Comparison of ENCODE assay signal across 29 cellular contexts in genomic region chr3:28765194-28765593, GRCh38.
"Had no signal": no experiment of that assay in that cellular context is flagged by ENCODE, and none has a peak within 500 bp of the region (broad histone marks: within the 10 kb centered on the region; RNA-seq: fewer than 3 reads in every experiment).

No MANE protein-coding gene starts in this region.

- DNase-seq: Kasumi-1, MG63, NCI-H1048, NCI-H1092 treated with DMSO at 0.1 percent for 48 hours, NCI-H1105 treated with DMSO at 0.1 percent for 48 hours, NCI-H1436, NCI-H1694, NCI-H187, NCI-H1930, NCI-H2029 treated with DMSO at 0.1 percent for 48 hours, NCI-H2081 treated with DMSO at 0.1 percent for 48 hours, NCI-H2107, NCI-H2171, NCI-H226, NCI-H446 treated with DMSO at 0.1 percent for 48 hours, NCI-H510A, NCI-H524, NCI-H526, NCI-H69, NCI-H82, PC-9, SHP77, SIG-M5, SJCRH30 had no signal

- H3K4me3 ChIP-seq: MG63, PC-9, SJCRH30, SK-N-MC had no signal

- H3K27me3 ChIP-seq: MG63, SJCRH30 had no signal

- H3K27ac ChIP-seq: PC-9, RWPE1, SJCRH30, SK-N-MC had no signal

- H3K4me1 ChIP-seq: SJCRH30 had no signal

- ATAC-seq: Panc1, Right ventricle myocardium inferior, SK-N-SH treated with all-trans-retinoic acid at 6 μM for 48 hours had no signal

- H3K9me3 ChIP-seq: MG63, SJCRH30 had no signal

- H3K36me3 ChIP-seq: MG63, SJCRH30 had no signal

- H3K4me2 ChIP-seq: PC-9 had no signal
